ENCODE assay signal across 1 cellular context in the genomic region with DNA sequence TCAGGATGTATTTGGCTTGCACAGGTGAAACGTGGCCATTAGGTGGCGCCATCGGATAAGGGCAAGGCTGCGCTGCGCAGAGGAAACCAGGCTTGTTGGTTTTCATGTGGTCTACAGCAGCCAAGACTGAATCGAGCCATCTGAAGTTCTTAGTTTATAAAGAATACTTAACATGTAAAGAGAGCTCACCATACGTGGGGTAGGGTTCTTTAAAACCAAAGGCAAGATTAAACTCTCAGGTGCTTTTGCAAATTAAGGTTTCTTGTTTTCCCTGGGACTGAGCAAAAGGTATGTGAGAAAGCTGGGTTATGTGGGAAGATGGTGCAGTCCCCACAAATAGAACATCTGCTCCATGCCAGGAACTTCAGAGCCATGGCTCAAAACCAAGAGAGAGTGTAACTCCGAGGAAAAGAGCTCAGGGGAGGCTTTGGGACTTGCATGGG.
TF ChIP-seq lines count a peak whose summit lies in the region.

No MANE protein-coding gene starts in this region.

TF ChIP-seq in K562, 482 proteins besides CTCF, POLR2A, EP300 and RAD21 (continued from another document and continues in another):
- TF ChIP-seq NR0B1 (IDR thresholded peaks at IDR 0.05; ENCODE audit: partially characterized antibody) (no peak), ZNF217 (CRISPR knock-in tag; IDR thresholded peaks at IDR 0.05) (no peak), ZNF655 (CRISPR knock-in tag; IDR thresholded peaks at IDR 0.05) (no peak), PHB (CRISPR knock-in tag; IDR thresholded peaks at IDR 0.05) (no peak), ZNF785 (CRISPR knock-in tag; IDR thresholded peaks at IDR 0.05) (no peak), MEIS2 (IDR thresholded peaks at IDR 0.05; ENCODE audit: partially characterized antibody) (no peak), TCF7 (IDR thresholded peaks at IDR 0.05; ENCODE audit: borderline replicate concordance) (no peak), ARHGAP35 (IDR thresholded peaks at IDR 0.05; ENCODE audit: partially characterized antibody) (no peak), HMGN3 (IDR thresholded peaks at IDR 0.05; ENCODE audit: borderline replicate concordance, extremely low read depth, insufficient read length, low read depth, low read length) (no peak), ZNF347 (CRISPR knock-in tag; IDR thresholded peaks at IDR 0.05; ENCODE audit: low read depth) (no peak), RBM25 (IDR thresholded peaks at IDR 0.05; ENCODE audit: low read depth, low read length, severe bottlenecking) (no peak), GTF2A2 (tag; IDR thresholded peaks at IDR 0.05) (no peak), E2F3 (CRISPR knock-in tag; IDR thresholded peaks at IDR 0.05) (no peak), SMARCA5 (IDR thresholded peaks at IDR 0.05) (no peak), HIVEP1 (CRISPR knock-in tag; IDR thresholded peaks at IDR 0.05) (no peak), DNMT1 (IDR thresholded peaks at IDR 0.05) (no peak), ZBTB8A (IDR thresholded peaks at IDR 0.05; ENCODE audit: partially characterized antibody) (no peak), ATF3 (IDR thresholded peaks at IDR 0.05) (no peak), ATF3 (CRISPR knock-in tag; conservative IDR thresholded peaks at IDR 0.05) (peak; percentile 47; the same call in 1 of the 2 replicates), RBM17 (IDR thresholded peaks at IDR 0.05; ENCODE audit: borderline replicate concordance, low read depth, low read length) (no peak), TAF7 (tag; IDR thresholded peaks at IDR 0.05) (no peak), U2AF1 (optimal IDR thresholded peaks at IDR 0.05; ENCODE audit: low read depth, low read length) (no peak), ZBTB40 (IDR thresholded peaks at IDR 0.05) (no peak), ZBTB40 (CRISPR knock-in tag; IDR thresholded peaks at IDR 0.05) (no peak), ETV1 (tag; conservative IDR thresholded peaks at IDR 0.05; ENCODE audit: low read depth) (no peak), HDAC1 (IDR thresholded peaks at IDR 0.05) (no peak), NFRKB (IDR thresholded peaks at IDR 0.05; ENCODE audit: low read depth) (no peak), ZNF584 (CRISPR knock-in tag; IDR thresholded peaks at IDR 0.05; ENCODE audit: low read depth) (no peak), RB1 (IDR thresholded peaks at IDR 0.05; ENCODE audit: low read depth) (peak; percentile 56; the same call in 1 of the 2 replicates), MXI1 (IDR thresholded peaks at IDR 0.05; ENCODE audit: low read depth, low read length) (no peak), CREB1 (IDR thresholded peaks at IDR 0.05) (no peak), CREB1 (CRISPR knock-in tag; IDR thresholded peaks at IDR 0.05) (no peak), ZNF79 (CRISPR knock-in tag; IDR thresholded peaks at IDR 0.05; ENCODE audit: low read depth) (no peak), RAD51 (IDR thresholded peaks at IDR 0.05; ENCODE audit: borderline replicate concordance, low read depth) (no peak), FOS (IDR thresholded peaks at IDR 0.05; ENCODE audit: extremely low read depth, insufficient read length) (no peak), RCOR1 (IDR thresholded peaks at IDR 0.05; ENCODE audit: borderline replicate concordance in 1 of 2, low read depth in 2 of 2, low read length in 2 of 2) (peak in 1 of 2 experiments; percentile 72; a peak in 1 of 4 replicates), FOXK1 (CRISPR knock-in tag; IDR thresholded peaks at IDR 0.05; ENCODE audit: borderline replicate concordance) (no peak), IFI16 (CRISPR knock-in tag; IDR thresholded peaks at IDR 0.05) (no peak), ZNF507 (tag; conservative IDR thresholded peaks at IDR 0.05) (no peak), RBM34 (IDR thresholded peaks at IDR 0.05; ENCODE audit: borderline replicate concordance, insufficient read depth, low read length) (no peak), ATF7 (IDR thresholded peaks at IDR 0.05) (peak; percentile 4; the same call in 1 of the 2 replicates)
- TF ChIP-seq, protein P1, sequence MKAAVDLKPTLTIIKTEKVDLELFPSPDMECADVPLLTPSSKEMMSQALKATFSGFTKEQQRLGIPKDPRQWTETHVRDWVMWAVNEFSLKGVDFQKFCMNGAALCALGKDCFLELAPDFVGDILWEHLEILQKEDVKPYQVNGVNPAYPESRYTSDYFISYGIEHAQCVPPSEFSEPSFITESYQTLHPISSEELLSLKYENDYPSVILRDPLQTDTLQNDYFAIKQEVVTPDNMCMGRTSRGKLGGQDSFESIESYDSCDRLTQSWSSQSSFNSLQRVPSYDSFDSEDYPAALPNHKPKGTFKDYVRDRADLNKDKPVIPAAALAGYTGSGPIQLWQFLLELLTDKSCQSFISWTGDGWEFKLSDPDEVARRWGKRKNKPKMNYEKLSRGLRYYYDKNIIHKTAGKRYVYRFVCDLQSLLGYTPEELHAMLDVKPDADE (conservative IDR thresholded peaks at IDR 0.05; ENCODE audit: control insufficient read depth, low read depth, low read length), result no peak
- TF ChIP-seq, protein P2, sequence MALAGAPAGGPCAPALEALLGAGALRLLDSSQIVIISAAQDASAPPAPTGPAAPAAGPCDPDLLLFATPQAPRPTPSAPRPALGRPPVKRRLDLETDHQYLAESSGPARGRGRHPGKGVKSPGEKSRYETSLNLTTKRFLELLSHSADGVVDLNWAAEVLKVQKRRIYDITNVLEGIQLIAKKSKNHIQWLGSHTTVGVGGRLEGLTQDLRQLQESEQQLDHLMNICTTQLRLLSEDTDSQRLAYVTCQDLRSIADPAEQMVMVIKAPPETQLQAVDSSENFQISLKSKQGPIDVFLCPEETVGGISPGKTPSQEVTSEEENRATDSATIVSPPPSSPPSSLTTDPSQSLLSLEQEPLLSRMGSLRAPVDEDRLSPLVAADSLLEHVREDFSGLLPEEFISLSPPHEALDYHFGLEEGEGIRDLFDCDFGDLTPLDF (CRISPR knock-in tag; IDR thresholded peaks at IDR 0.05), result no peak; the same call in 1 of the 2 replicates
- TF ChIP-seq, protein P3, sequence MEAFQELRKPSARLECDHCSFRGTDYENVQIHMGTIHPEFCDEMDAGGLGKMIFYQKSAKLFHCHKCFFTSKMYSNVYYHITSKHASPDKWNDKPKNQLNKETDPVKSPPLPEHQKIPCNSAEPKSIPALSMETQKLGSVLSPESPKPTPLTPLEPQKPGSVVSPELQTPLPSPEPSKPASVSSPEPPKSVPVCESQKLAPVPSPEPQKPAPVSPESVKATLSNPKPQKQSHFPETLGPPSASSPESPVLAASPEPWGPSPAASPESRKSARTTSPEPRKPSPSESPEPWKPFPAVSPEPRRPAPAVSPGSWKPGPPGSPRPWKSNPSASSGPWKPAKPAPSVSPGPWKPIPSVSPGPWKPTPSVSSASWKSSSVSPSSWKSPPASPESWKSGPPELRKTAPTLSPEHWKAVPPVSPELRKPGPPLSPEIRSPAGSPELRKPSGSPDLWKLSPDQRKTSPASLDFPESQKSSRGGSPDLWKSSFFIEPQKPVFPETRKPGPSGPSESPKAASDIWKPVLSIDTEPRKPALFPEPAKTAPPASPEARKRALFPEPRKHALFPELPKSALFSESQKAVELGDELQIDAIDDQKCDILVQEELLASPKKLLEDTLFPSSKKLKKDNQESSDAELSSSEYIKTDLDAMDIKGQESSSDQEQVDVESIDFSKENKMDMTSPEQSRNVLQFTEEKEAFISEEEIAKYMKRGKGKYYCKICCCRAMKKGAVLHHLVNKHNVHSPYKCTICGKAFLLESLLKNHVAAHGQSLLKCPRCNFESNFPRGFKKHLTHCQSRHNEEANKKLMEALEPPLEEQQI (IDR thresholded peaks at IDR 0.05), result no peak
- TF ChIP-seq, protein P4, sequence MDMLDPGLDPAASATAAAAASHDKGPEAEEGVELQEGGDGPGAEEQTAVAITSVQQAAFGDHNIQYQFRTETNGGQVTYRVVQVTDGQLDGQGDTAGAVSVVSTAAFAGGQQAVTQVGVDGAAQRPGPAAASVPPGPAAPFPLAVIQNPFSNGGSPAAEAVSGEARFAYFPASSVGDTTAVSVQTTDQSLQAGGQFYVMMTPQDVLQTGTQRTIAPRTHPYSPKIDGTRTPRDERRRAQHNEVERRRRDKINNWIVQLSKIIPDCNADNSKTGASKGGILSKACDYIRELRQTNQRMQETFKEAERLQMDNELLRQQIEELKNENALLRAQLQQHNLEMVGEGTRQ (CRISPR knock-in tag; IDR thresholded peaks at IDR 0.05), result no peak
- TF ChIP-seq, protein P5, sequence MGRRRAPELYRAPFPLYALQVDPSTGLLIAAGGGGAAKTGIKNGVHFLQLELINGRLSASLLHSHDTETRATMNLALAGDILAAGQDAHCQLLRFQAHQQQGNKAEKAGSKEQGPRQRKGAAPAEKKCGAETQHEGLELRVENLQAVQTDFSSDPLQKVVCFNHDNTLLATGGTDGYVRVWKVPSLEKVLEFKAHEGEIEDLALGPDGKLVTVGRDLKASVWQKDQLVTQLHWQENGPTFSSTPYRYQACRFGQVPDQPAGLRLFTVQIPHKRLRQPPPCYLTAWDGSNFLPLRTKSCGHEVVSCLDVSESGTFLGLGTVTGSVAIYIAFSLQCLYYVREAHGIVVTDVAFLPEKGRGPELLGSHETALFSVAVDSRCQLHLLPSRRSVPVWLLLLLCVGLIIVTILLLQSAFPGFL (CRISPR knock-in tag; IDR thresholded peaks at IDR 0.05), result no peak
